28 cellular contexts compared by ENCODE assay signal in genomic region chr7:111820621-111821020, GRCh38.
"Had no signal": no experiment of that assay in that cellular context is flagged by ENCODE, and none has a peak within 500 bp of the region (broad histone marks: within the 10 kb centered on the region; RNA-seq: fewer than 3 reads in every experiment).

No MANE protein-coding gene starts in this region.

- H3K4me3 ChIP-seq: adrenal gland, breast epithelium, cardiac muscle cell, colonic mucosa, gastroesophageal sphincter, heart right ventricle had no signal

- H3K4me1 ChIP-seq: adrenal gland, breast epithelium, colonic mucosa, gastroesophageal sphincter, heart right ventricle had no signal

- H3K9me3 ChIP-seq: adrenal gland, breast epithelium, colonic mucosa, gastroesophageal sphincter, heart right ventricle had no signal

- H3K27ac ChIP-seq: adrenal gland, breast epithelium, cardiac muscle cell, colonic mucosa, gastroesophageal sphincter, heart right ventricle had no signal

- DNase-seq: activated CD4-positive, alpha-beta memory T cell treated with anti-CD3 and anti-CD28 coated beads for 36 hours; activated CD4-positive, alpha-beta T cell treated with anti-CD3 and anti-CD28 coated beads for 36 hours; activated CD4-positive, alpha-beta T cell treated with anti-CD3 and anti-CD28 coated beads, Interleukin-2, amount 10 ng/mL, durations not matched to agents 24 days and 14 days; activated CD4-positive, CD25-positive, alpha-beta regulatory T cell; activated CD4-positive, CD25-positive, alpha-beta regulatory T cell treated with anti-CD3 and anti-CD28 coated beads, Interleukin-2, amount 50 U/mL, for 72 hours; activated CD8-positive, alpha-beta memory T cell treated with anti-CD3 and anti-CD28 coated beads, Interleukin-2, amount 10 ng/mL, durations not matched to agents 7 days and 5 days; activated CD8-positive, alpha-beta memory T cell treated with anti-CD3 and anti-CD28 coated beads, Interleukin-2, amount 50 U/mL, for 4 hours; activated CD8-positive, alpha-beta T cell treated with anti-CD3 and anti-CD28 coated beads, Interleukin-2, amount 10 ng/mL, durations not matched to agents 7 days and 5 days; activated effector memory CD4-positive, alpha-beta T cell treated with anti-CD3 and anti-CD28 coated beads, Interleukin-2, amount 50 U/mL, for 16 hours; activated naive CD4-positive, alpha-beta T cell treated with anti-CD3 and anti-CD28 coated beads for 36 hours; activated naive CD8-positive, alpha-beta T cell treated with anti-CD3 and anti-CD28 coated beads for 36 hours; activated naive CD8-positive, alpha-beta T cell treated with anti-CD3 and anti-CD28 coated beads, Interleukin-2, amount 50 U/mL, for 24 hours; activated T-cell treated with anti-CD3 and anti-CD28 coated beads, Interleukin-2, amount 50 U/mL, for 1 hour; activated T-cell treated with anti-CD3 and anti-CD28 coated beads, Interleukin-2, amount 50 U/mL, for 48 hours; adrenal gland; aorta; central memory CD4-positive, alpha-beta T cell; cerebellar nuclear complex; colonic mucosa; effector memory CD4-positive, alpha-beta T cell; endodermal cell; foreskin melanocyte; heart right ventricle; T-helper 2 cell had no signal

- H3K36me3 ChIP-seq: breast epithelium, cardiac muscle cell, colonic mucosa had no signal

- ATAC-seq: activated CD4-positive, alpha-beta T cell treated with anti-CD3 and anti-CD28 coated beads for 36 hours; activated CD8-positive, alpha-beta memory T cell treated with anti-CD3 and anti-CD28 coated beads, Interleukin-2, amount 10 ng/mL, durations not matched to agents 7 days and 5 days; activated CD8-positive, alpha-beta T cell treated with anti-CD3 and anti-CD28 coated beads, Interleukin-2, amount 10 ng/mL, durations not matched to agents 7 days and 5 days; activated naive CD8-positive, alpha-beta T cell treated with anti-CD3 and anti-CD28 coated beads, Interleukin-2, amount 50 U/mL, for 24 hours; esophagus mucosa; gastroesophageal sphincter; heart right ventricle had no signal

- H3K27me3 ChIP-seq: adrenal gland, breast epithelium, cardiac muscle cell, colonic mucosa, gastroesophageal sphincter, heart right ventricle had no signal
